ENCODE assay signal across 2 cellular contexts in the genomic region with DNA sequence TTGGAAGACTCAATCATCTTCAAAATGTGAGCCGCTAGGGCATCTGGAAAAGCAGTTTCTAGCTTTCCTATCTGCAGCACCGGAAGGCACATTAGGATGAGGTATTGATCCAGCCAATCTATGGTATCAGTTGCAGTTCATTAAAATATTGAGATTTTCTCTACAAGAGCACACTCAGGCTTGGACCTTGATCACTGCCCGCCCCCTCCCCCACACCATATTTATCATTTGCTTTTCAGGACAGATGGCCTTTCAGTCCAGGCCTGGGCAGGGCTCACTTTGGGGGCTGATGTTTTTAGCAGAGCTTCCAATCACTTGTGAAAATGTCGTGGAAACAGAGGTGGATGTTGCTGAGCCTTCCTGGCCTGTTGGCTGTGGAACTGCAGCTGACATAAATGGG.
TF ChIP-seq lines count a peak whose summit lies in the region.

No MANE protein-coding gene starts in this region.

TF ChIP-seq in HepG2, 621 proteins besides CTCF, POLR2A, EP300 and RAD21 (continues in another document):
- no peak for TF ChIP-seq RERE (CRISPR knock-in tag; IDR thresholded peaks at IDR 0.05; ENCODE audit: low read depth)
- TF ChIP-seq, protein P1, sequence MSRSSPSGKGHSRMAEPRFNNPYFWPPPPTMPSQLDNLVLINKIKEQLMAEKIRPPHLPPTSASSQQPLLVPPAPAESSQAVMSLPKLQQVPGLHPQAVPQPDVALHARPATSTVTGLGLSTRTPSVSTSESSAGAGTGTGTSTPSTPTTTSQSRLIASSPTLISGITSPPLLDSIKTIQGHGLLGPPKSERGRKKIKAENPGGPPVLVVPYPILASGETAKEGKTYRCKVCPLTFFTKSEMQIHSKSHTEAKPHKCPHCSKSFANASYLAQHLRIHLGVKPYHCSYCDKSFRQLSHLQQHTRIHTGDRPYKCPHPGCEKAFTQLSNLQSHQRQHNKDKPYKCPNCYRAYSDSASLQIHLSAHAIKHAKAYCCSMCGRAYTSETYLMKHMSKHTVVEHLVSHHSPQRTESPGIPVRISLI (CRISPR knock-in tag; IDR thresholded peaks at IDR 0.05; ENCODE audit: borderline replicate concordance): no peak
- TF ChIP-seq ZNF280D (CRISPR knock-in tag; IDR thresholded peaks at IDR 0.05): no peak
- TF ChIP-seq, protein P2, sequence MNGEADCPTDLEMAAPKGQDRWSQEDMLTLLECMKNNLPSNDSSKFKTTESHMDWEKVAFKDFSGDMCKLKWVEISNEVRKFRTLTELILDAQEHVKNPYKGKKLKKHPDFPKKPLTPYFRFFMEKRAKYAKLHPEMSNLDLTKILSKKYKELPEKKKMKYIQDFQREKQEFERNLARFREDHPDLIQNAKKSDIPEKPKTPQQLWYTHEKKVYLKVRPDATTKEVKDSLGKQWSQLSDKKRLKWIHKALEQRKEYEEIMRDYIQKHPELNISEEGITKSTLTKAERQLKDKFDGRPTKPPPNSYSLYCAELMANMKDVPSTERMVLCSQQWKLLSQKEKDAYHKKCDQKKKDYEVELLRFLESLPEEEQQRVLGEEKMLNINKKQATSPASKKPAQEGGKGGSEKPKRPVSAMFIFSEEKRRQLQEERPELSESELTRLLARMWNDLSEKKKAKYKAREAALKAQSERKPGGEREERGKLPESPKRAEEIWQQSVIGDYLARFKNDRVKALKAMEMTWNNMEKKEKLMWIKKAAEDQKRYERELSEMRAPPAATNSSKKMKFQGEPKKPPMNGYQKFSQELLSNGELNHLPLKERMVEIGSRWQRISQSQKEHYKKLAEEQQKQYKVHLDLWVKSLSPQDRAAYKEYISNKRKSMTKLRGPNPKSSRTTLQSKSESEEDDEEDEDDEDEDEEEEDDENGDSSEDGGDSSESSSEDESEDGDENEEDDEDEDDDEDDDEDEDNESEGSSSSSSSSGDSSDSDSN (CRISPR knock-in tag; IDR thresholded peaks at IDR 0.05): no peak
- TF ChIP-seq, protein P3, sequence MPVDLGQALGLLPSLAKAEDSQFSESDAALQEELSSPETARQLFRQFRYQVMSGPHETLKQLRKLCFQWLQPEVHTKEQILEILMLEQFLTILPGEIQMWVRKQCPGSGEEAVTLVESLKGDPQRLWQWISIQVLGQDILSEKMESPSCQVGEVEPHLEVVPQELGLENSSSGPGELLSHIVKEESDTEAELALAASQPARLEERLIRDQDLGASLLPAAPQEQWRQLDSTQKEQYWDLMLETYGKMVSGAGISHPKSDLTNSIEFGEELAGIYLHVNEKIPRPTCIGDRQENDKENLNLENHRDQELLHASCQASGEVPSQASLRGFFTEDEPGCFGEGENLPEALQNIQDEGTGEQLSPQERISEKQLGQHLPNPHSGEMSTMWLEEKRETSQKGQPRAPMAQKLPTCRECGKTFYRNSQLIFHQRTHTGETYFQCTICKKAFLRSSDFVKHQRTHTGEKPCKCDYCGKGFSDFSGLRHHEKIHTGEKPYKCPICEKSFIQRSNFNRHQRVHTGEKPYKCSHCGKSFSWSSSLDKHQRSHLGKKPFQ (CRISPR knock-in tag; IDR thresholded peaks at IDR 0.05; ENCODE audit: insufficient replicate concordance): no peak
- no peak for TF ChIP-seq ZSCAN21 (CRISPR knock-in tag; IDR thresholded peaks at IDR 0.05; ENCODE audit: borderline replicate concordance)

TF ChIP-seq in H1, 55 proteins besides CTCF, POLR2A, EP300 and RAD21:
- TF ChIP-seq RNF2 (IDR thresholded peaks at IDR 0.05; ENCODE audit: borderline replicate concordance, low read depth, low read length, missing control alignments, poor library complexity, severe bottlenecking) (no peak), KDM1A (IDR thresholded peaks at IDR 0.05; ENCODE audit: borderline replicate concordance, low read length) (no peak), SIRT6 (IDR thresholded peaks at IDR 0.05; ENCODE audit: low read length) (no peak), TCF12 (IDR thresholded peaks at IDR 0.05; ENCODE audit: low read depth, low read length) (no peak), TAF7 (optimal IDR thresholded peaks at IDR 0.05; ENCODE audit: borderline replicate concordance, low read depth, low read length) (no peak), CTBP2 (IDR thresholded peaks at IDR 0.05; ENCODE audit: borderline replicate concordance, insufficient read depth, insufficient read length, low read length) (no peak), JUND (IDR thresholded peaks at IDR 0.05; ENCODE audit: low read length) (no peak), SP4 (IDR thresholded peaks at IDR 0.05; ENCODE audit: low read length) (no peak), EGR1 (IDR thresholded peaks at IDR 0.05; ENCODE audit: borderline replicate concordance, low read depth, low read length) (no peak), CHD2 (IDR thresholded peaks at IDR 0.05; ENCODE audit: low read length) (no peak), KDM5A (IDR thresholded peaks at IDR 0.05; ENCODE audit: low read length) (no peak), TAF1 (IDR thresholded peaks at IDR 0.05; ENCODE audit: low read depth, low read length) (no peak), RXRA (IDR thresholded peaks at IDR 0.05; ENCODE audit: insufficient read depth, low read depth, low read length) (no peak), RBBP5 (IDR thresholded peaks at IDR 0.05; ENCODE audit: borderline replicate concordance, low read depth, low read length) (no peak), HDAC2 (IDR thresholded peaks at IDR 0.05; ENCODE audit: borderline replicate concordance in 1 of 2, low read depth in 2 of 2, low read length in 2 of 2) (no peak)
